In genomic region chr22:44444341-44445306, GRCh38 we compare ENCODE assay signal across 13 cellular contexts. TPM values are rescaled to one million over a fixed set of nuclear protein-coding genes. Genes with fewer than 3 reads are reported as not detected.
DNase-seq lines count a peak whose midpoint lies in the region; ATAC-seq, FAIRE-seq and TF ChIP-seq lines count a peak whose summit lies in the region.
"Had no signal": no experiment of that assay in that cellular context is flagged by ENCODE, and none has a peak within 500 bp of the region (broad histone marks: within the 10 kb centered on the region; RNA-seq: fewer than 3 reads in every experiment).

No MANE protein-coding gene starts in this region.

- no peak overlapping the region for H3K4me2 ChIP-seq in A549
- H3K4me2 ChIP-seq in smooth muscle cell: no peak overlapping the region
- H3K4me2 ChIP-seq: BLaER1 had no signal

- H3F3A ChIP-seq in smooth muscle cell (ENCODE audit: low read depth): no peaks in the 10 kb centered on the region

- no peak for TF ChIP-seq CTCF in A549 (IDR thresholded peaks at IDR 0.05)
- TF ChIP-seq CTCF in GM12875 (IDR thresholded peaks at IDR 0.05; ENCODE audit: borderline replicate concordance, insufficient read depth, low read depth, low read length): peak; percentile 39; the same call in 1 of the 2 replicates
- TF ChIP-seq CTCF in smooth muscle cell (IDR thresholded peaks at IDR 0.05; ENCODE audit: borderline replicate concordance, insufficient read depth, poor library complexity, severe bottlenecking): no peak
- no peak for TF ChIP-seq CTCF in uterus (IDR thresholded peaks at IDR 0.05)

- DNase-seq in A549 (ENCODE audit: low read depth in 1 of 2, low spot score in 1 of 2) (no peak), SK-MEL-5 (ENCODE audit: low read depth, low spot score) (peak; percentile 24), islet precursor cell (peak; percentile 60), GM03348 (ENCODE audit: low spot score) (no peak), smooth muscle cell (lab: John Stamatoyannopoulos, UW; ENCODE audit: unreplicated experiment) (no peak), uterus (no peak), kidney glomerular epithelial cell (lab: John Stamatoyannopoulos, UW) (no peak)
- DNase-seq: activated naive CD8-positive, alpha-beta T cell treated with anti-CD3 and anti-CD28 coated beads, Interleukin-2, amount 50 U/mL, for 24 hours; NCI-H446 treated with DMSO at 0.1 percent for 48 hours had no signal

- H4K20me1 ChIP-seq in smooth muscle cell (ENCODE audit: low read depth): no peaks in the 10 kb centered on the region
- H4K20me1 ChIP-seq: BLaER1 had no signal

- H3K4me3 ChIP-seq in A549 (no peak overlapping the region), GM12875 (ENCODE audit: low read depth, low read length) (no peak overlapping the region), smooth muscle cell (no peak overlapping the region), uterus (no peak overlapping the region)
- H3K4me3 ChIP-seq: BLaER1 had no signal

- no peak for FAIRE-seq in A549 (lab: Jason Lieb, UNC)

- no peaks in the 10 kb centered on the region for H3K79me2 ChIP-seq in smooth muscle cell (ENCODE audit: low read depth)

- WGBS in A549 (ENCODE audit: missing lambda C conversion rate): 87% methylated on average over 17 of the region's 22 CpGs
- WGBS in smooth muscle cell (ENCODE audit: low lambda C conversion rate): 82% methylated on average over 22 of the region's 22 CpGs

- peaks cover 18% of the 10 kb centered on the region for H3K4me1 ChIP-seq in A549
- H3K4me1 ChIP-seq in smooth muscle cell (ENCODE audit: low read depth): peaks cover 4% of the 10 kb centered on the region
- no peaks in the 10 kb centered on the region for H3K4me1 ChIP-seq in uterus

- in situ Hi-C loops in SK-MEL-5 (cut with HindIII; ENCODE audit: low pct_unique_long_range_greater_than_20kb, low sequenced_read_pairs): no loop called here

- H3K36me3 ChIP-seq in smooth muscle cell (ENCODE audit: low read depth): no peaks in the 10 kb centered on the region
- no peaks in the 10 kb centered on the region for H3K36me3 ChIP-seq in uterus
- H3K36me3 ChIP-seq: BLaER1, neutrophil had no signal

- H3K9ac ChIP-seq in smooth muscle cell (ENCODE audit: low read depth): no peak overlapping the region
- H3K9ac ChIP-seq: BLaER1 had no signal

- TF ChIP-seq RAD21 in A549 (conservative IDR thresholded peaks at IDR 0.05 in 1 of 2, IDR thresholded peaks at IDR 0.05 in 1 of 2): no peak

- H3K9me3 ChIP-seq in A549 (peaks cover 9% of the 10 kb centered on the region; the same call in 2 of the 3 replicates), smooth muscle cell (replicated peaks; ENCODE audit: low read depth) (no peaks in the 10 kb centered on the region), uterus (no peaks in the 10 kb centered on the region)
- H3K9me3 ChIP-seq: neutrophil had no signal

- intact Hi-C loops in uterus (cut with DNase I; ENCODE audit: low total_unique reads): no loop called here

- no peak overlapping the region for H2AFZ ChIP-seq in smooth muscle cell (ENCODE audit: low read depth)

- POLR2A ChIA-PET in A549 (lab: Yijun Ruan, JAX): no interaction called here

- no peak for TF ChIP-seq POLR2A in A549 (IDR thresholded peaks at IDR 0.05; ENCODE audit: low read length)
- TF ChIP-seq POLR2A in uterus (IDR thresholded peaks at IDR 0.05): no peak

- no peaks in the 10 kb centered on the region for H3K27me3 ChIP-seq in smooth muscle cell (ENCODE audit: low read depth)
- no peaks in the 10 kb centered on the region for H3K27me3 ChIP-seq in uterus
- H3K27me3 ChIP-seq: BLaER1, neutrophil had no signal

- TF ChIP-seq EP300 in A549 (IDR thresholded peaks at IDR 0.05): no peak

- ATAC-seq in A549: no peak
- ATAC-seq: activated naive CD8-positive, alpha-beta T cell treated with anti-CD3 and anti-CD28 coated beads, Interleukin-2, amount 50 U/mL, for 24 hours had no signal

- CTCF ChIA-PET in A549 (lab: Yijun Ruan, JAX): no interaction called here

- peak overlapping the region in 1 of 2 experiments; percentile 63; a peak in 2 of 6 replicates for H3K27ac ChIP-seq in A549
- H3K27ac ChIP-seq in smooth muscle cell (ENCODE audit: low read depth): no peak overlapping the region
- no peak overlapping the region for H3K27ac ChIP-seq in uterus
- H3K27ac ChIP-seq: BLaER1, neutrophil, RWPE1 had no signal

TF ChIP-seq in A549, 52 proteins besides CTCF, POLR2A, EP300 and RAD21:
- TF ChIP-seq RARB (CRISPR knock-in tag; IDR thresholded peaks at IDR 0.05) (no peak), EHMT2 (IDR thresholded peaks at IDR 0.05; ENCODE audit: low read depth) (no peak), HOXA7 (CRISPR knock-in tag; IDR thresholded peaks at IDR 0.05) (no peak), CEBPB (IDR thresholded peaks at IDR 0.05) (no peak), ZFP36 (IDR thresholded peaks at IDR 0.05; ENCODE audit: borderline replicate concordance, partially characterized antibody) (peak; percentile 90)

RNA-seq across cellular contexts. Expression of gene RTL6, which starts 53.4 kb away (rescaled TPM):
- polyA plus RNA-seq in A549 (2011; rRNA removed) (10.8 and 13.5 TPM in 2 replicates), A549 (2017; fragmentation: RNase III; extraction: RNeasy Plus Mini Kit Qiagen cat#74134 plus additional on column Dnase treatment) (18.2 to 19.5 TPM (median 18.9 TPM) in 3 replicates), smooth muscle cell (12.6 and 14.9 TPM in 2 replicates)
- 9.7 and 13.0 TPM in 2 replicates for polyA plus RNA-seq in A549 (2012; cell fraction: cytosol; rRNA removed)
- polyA plus RNA-seq in A549 (2012; cell fraction: nucleus; rRNA removed): 9.9 and 10.5 TPM in 2 replicates
- polyA minus RNA-seq in A549 (2011; rRNA and poly(A)+ RNA removed): 27.6 and 29.8 TPM in 2 replicates
- 14.8 and 15.6 TPM in 2 replicates for total RNA-seq in SK-MEL-5 (2014; rRNA removed; shearing (Covaris generic))
- 21.3 and 26.2 TPM in 2 replicates for polyA plus RNA-seq in SK-MEL-5 (2015; cell fraction: cytosol; rRNA removed)
- polyA plus RNA-seq in SK-MEL-5 (2015; cell fraction: nucleus; rRNA removed): 11.0 and 11.7 TPM in 2 replicates
- total RNA-seq in smooth muscle cell (15.1 and 20.7 TPM in 2 replicates), uterus (10 to 100 TPM; 24.7 to 43.3 (median 36.6) TPM)

Comparison
In these comparisons a context has a peak if more than half of its experiments do, and no peak if none do; other contexts are left out.
1. DNase-seq: peak in SK-MEL-5 (single experiment) and islet precursor cell (single experiment); none in A549 (0 of 2), GM03348 (single experiment), smooth muscle cell (single experiment), uterus (0 of 2) and kidney glomerular epithelial cell (single experiment).